Comparison of ENCODE assay signal across 9 cellular contexts in the genomic region with DNA sequence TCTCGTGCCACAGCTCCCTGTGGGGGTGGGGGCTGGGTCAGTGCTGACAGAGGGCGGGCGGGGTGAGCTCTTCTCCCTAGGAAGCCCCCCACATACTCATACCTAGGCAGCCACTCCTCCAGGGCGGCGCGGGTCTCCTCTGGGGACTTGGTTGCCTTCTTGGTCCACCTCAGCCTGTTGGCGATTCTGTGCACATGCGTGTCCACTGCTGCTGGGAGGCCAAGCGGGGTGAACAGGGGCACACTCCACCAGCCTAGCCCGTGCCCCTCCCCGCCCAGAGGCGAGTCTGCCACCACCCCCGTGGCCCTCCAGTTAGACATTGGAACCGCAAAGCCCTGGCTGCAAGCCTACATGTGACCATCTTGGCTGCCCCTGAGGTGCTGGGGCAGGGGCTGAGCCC. TPM values are rescaled to one million over a fixed set of nuclear protein-coding genes. Genes with fewer than 3 reads are reported as not detected.
DNase-seq lines count a peak whose midpoint lies in the region; ATAC-seq and TF ChIP-seq lines count a peak whose summit lies in the region.
"Had no signal": no experiment of that assay in that cellular context is flagged by ENCODE, and none has a peak within 500 bp of the region (broad histone marks: within the 10 kb centered on the region; RNA-seq: fewer than 3 reads in every experiment).

No MANE protein-coding gene starts in this region.

- no peak for DNase-seq in Panc1 (ENCODE audit: low read depth, low spot score)
- DNase-seq in left ventricle myocardium superior = peak; percentile 64
- no peak for DNase-seq in spleen
- no peak for DNase-seq in activated CD4-positive, alpha-beta memory T cell treated with anti-CD3 and anti-CD28 coated beads for 36 hours
- no peak for DNase-seq in stimulated activated naive B cell treated with anti-CD40 and anti-IgM and Interleukin-4, amounts not matched to agents 10 μg/mL and 1 μg/mL and 100 μg/mL, for 72 hours
- no peak for DNase-seq in HCEC 1CT
- DNase-seq: stimulated activated CD4-positive, alpha-beta T cell treated with anti-CD3 and anti-CD28 coated beads, Interleukin-4, amount 100 ng/mL, for 24 hours had no signal

- no peak overlapping the region for H3K4me3 ChIP-seq in Panc1 (ENCODE audit: low read depth in 2 of 2, low read length in 2 of 2)
- no peak overlapping the region for H3K4me3 ChIP-seq in spleen
- H3K4me3 ChIP-seq: thoracic aorta had no signal

- no peak overlapping the region for H3K27ac Mint-ChIP-seq in activated CD4-positive, alpha-beta memory T cell treated with anti-CD3 and anti-CD28 coated beads for 36 hours
- H3K27ac Mint-ChIP-seq in stimulated activated naive B cell treated with anti-CD40 and anti-IgM and Interleukin-4, amounts not matched to agents 10 μg/mL and 1 μg/mL and 100 μg/mL, for 72 hours = no peak overlapping the region

- BruUV-seq in Panc1 (replicated peaks; lab: Mats Ljungman, UMichigan) = no TSS peak

- H3K4me1 Mint-ChIP-seq in activated CD4-positive, alpha-beta memory T cell treated with anti-CD3 and anti-CD28 coated beads for 36 hours (ENCODE audit: low read depth) = no peaks in the 10 kb centered on the region
- H3K4me1 Mint-ChIP-seq in stimulated activated naive B cell treated with anti-CD40 and anti-IgM and Interleukin-4, amounts not matched to agents 10 μg/mL and 1 μg/mL and 100 μg/mL, for 72 hours = peaks cover 11 to 14% of the 10 kb centered on the region in 2 donors

- H3K27ac ChIP-seq in Panc1 (ENCODE audit: low read length) (peak overlapping the region; percentile 82), spleen (peak overlapping the region; percentile 41 to 85 (median 76))

- H3K27me3 Mint-ChIP-seq in activated CD4-positive, alpha-beta memory T cell treated with anti-CD3 and anti-CD28 coated beads for 36 hours = no peaks in the 10 kb centered on the region
- peaks cover 0 to 6% of the 10 kb centered on the region in 2 donors for H3K27me3 Mint-ChIP-seq in stimulated activated naive B cell treated with anti-CD40 and anti-IgM and Interleukin-4, amounts not matched to agents 10 μg/mL and 1 μg/mL and 100 μg/mL, for 72 hours

- no peak for TF ChIP-seq POLR2A in spleen (IDR thresholded peaks at IDR 0.05)

- TF ChIP-seq CTCF in Panc1 (IDR thresholded peaks at IDR 0.05) = no peak
- TF ChIP-seq CTCF in spleen (IDR thresholded peaks at IDR 0.05 in 8 of 11, conservative IDR thresholded peaks at IDR 0.05 in 3 of 11) = no peak

- no peaks in the 10 kb centered on the region for H3K36me3 ChIP-seq in Panc1 (ENCODE audit: control insufficient read depth, insufficient read depth, low read length)
- H3K36me3 ChIP-seq in spleen = peaks cover 0 to 40% (median 4%) of the 10 kb centered on the region in 6 donors

- POLR2A ChIA-PET in Panc1 (lab: Charles Lee) = interaction anchor here (0.9 kb wide), 1 partner anchor 112 kb away, joined by 8 read pairs; no protein-coding TSS in a partner anchor
- POLR2A ChIA-PET in activated CD4-positive, alpha-beta memory T cell treated with anti-CD3 and anti-CD28 coated beads for 36 hours (lab: Charles Lee) = no interaction called here

- WGBS in spleen, 5 donors = 72 to 91% (median 83%) methylated on average over 11 to 14 of the region's 14 CpGs

- H3K9me3 Mint-ChIP-seq in activated CD4-positive, alpha-beta memory T cell treated with anti-CD3 and anti-CD28 coated beads for 36 hours = no peaks in the 10 kb centered on the region
- H3K9me3 Mint-ChIP-seq in stimulated activated naive B cell treated with anti-CD40 and anti-IgM and Interleukin-4, amounts not matched to agents 10 μg/mL and 1 μg/mL and 100 μg/mL, for 72 hours = no peaks in the 10 kb centered on the region

- ATAC-seq in Panc1 = peak; percentile 9; the same call in 1 of the 2 replicates
- peak; percentile 0 for ATAC-seq in left ventricle myocardium superior
- no peak for ATAC-seq in stimulated activated naive B cell treated with anti-CD40 and anti-IgM and Interleukin-4, amounts not matched to agents 10 μg/mL and 1 μg/mL and 100 μg/mL, for 72 hours (replicated peaks)

- no peak overlapping the region for H3K4me3 Mint-ChIP-seq in activated CD4-positive, alpha-beta memory T cell treated with anti-CD3 and anti-CD28 coated beads for 36 hours
- H3K4me3 Mint-ChIP-seq in stimulated activated naive B cell treated with anti-CD40 and anti-IgM and Interleukin-4, amounts not matched to agents 10 μg/mL and 1 μg/mL and 100 μg/mL, for 72 hours = no peak overlapping the region

- intact Hi-C loops in Panc1 (cut with micrococcal nuclease; ENCODE audit: unreplicated experiment) (no loop called here), left ventricle myocardium superior (cut with micrococcal nuclease) (no loop called here), spleen (cut with DNase I; ENCODE audit: low total_unique reads) (no loop called here)
- intact Hi-C loops in activated CD4-positive, alpha-beta memory T cell treated with anti-CD3 and anti-CD28 coated beads for 36 hours (cut with micrococcal nuclease) = no loop called here

- in situ Hi-C loops in Panc1 (cut with HindIII; ENCODE audit: low pct_unique_long_range_greater_than_20kb, low sequenced_read_pairs) = no loop called here

- H3K36me3 Mint-ChIP-seq in activated CD4-positive, alpha-beta memory T cell treated with anti-CD3 and anti-CD28 coated beads for 36 hours = no peaks in the 10 kb centered on the region
- H3K36me3 Mint-ChIP-seq in stimulated activated naive B cell treated with anti-CD40 and anti-IgM and Interleukin-4, amounts not matched to agents 10 μg/mL and 1 μg/mL and 100 μg/mL, for 72 hours = peaks cover 4 to 8% of the 10 kb centered on the region in 2 donors

- H3K4me1 ChIP-seq in Panc1 (ENCODE audit: control insufficient read depth, insufficient read depth, low read length) (peaks cover 65% of the 10 kb centered on the region), spleen (peaks cover 51 to 100% (median 79%) of the 10 kb centered on the region in 6 donors)

- H3K27me3 ChIP-seq in Panc1 (ENCODE audit: control insufficient read depth, insufficient read depth, low read length) (no peaks in the 10 kb centered on the region), spleen (replicated peaks in 1 of 7) (peaks cover 0 to 7% (median 0%) of the 10 kb centered on the region in 7 donors)

- CTCF ChIA-PET in Panc1 (lab: Charles Lee) = interaction anchor here (0.7 kb wide), 1 partner anchor 271 kb away, joined by 3 read pairs; no protein-coding TSS in a partner anchor
- CTCF ChIA-PET in activated CD4-positive, alpha-beta memory T cell treated with anti-CD3 and anti-CD28 coated beads for 36 hours (lab: Charles Lee) = no interaction called here

- no peaks in the 10 kb centered on the region for H3K9me3 ChIP-seq in Panc1 (ENCODE audit: control insufficient read depth, insufficient read depth, low read depth, low read length)
- no peaks in the 10 kb centered on the region for H3K9me3 ChIP-seq in spleen
- H3K9me3 ChIP-seq: thoracic aorta had no signal

RNA-seq across cellular contexts. Expression of gene NTHL1, which starts 7.6 kb away (rescaled TPM):
- 39.8 TPM for total RNA-seq in Panc1 (2021; ENCODE audit: unreplicated experiment)
- 71.0 TPM for polyA plus RNA-seq in Panc1 (2012; ENCODE audit: insufficient read length)
- 22.7 TPM for total RNA-seq in left ventricle myocardium superior
- 10 to 100 TPM in 6 of 7 donors, 1 to 10 TPM in 1; 9.6 to 29.6 (median 20.0) TPM for total RNA-seq in spleen
- polyA plus RNA-seq in spleen = 10 to 100 TPM; 31.3 to 52.1 (median 37.0) TPM
- total RNA-seq in activated CD4-positive, alpha-beta memory T cell treated with anti-CD3 and anti-CD28 coated beads for 36 hours = 10 to 100 TPM; 24.3 to 26.2 TPM

RNA-seq across cellular contexts. Expression of gene TSC2, which starts 7.8 kb away (rescaled TPM):
- 115 TPM for total RNA-seq in Panc1 (2021; ENCODE audit: unreplicated experiment)
- 138 TPM for polyA plus RNA-seq in Panc1 (2012; ENCODE audit: insufficient read length)
- total RNA-seq in left ventricle myocardium superior = 83.0 TPM
- 100 to 1,000 TPM in 4 of 7 donors, 10 to 100 TPM in 3; 63.8 to 185 (median 103) TPM for total RNA-seq in spleen
- 10 to 100 TPM; 20.7 to 82.0 (median 53.3) TPM for polyA plus RNA-seq in spleen
- total RNA-seq in activated CD4-positive, alpha-beta memory T cell treated with anti-CD3 and anti-CD28 coated beads for 36 hours = 10 to 100 TPM; 56.6 to 63.9 TPM

RNA-seq across cellular contexts. Expression of gene NHERF2, which starts 13.3 kb away (rescaled TPM):
- total RNA-seq in Panc1 (2021; ENCODE audit: unreplicated experiment) (174 TPM), left ventricle myocardium superior (235 TPM), spleen (100 to 1,000 TPM in 4 of 7 donors, 10 to 100 TPM in 3; 62.4 to 179 (median 126) TPM)
- 287 TPM for polyA plus RNA-seq in Panc1 (2012; ENCODE audit: insufficient read length)
- 100 to 1,000 TPM in 1 of 3 donors, 10 to 100 TPM in 2; 64.6 to 218 (median 71.2) TPM for polyA plus RNA-seq in spleen
- 1 to 10 TPM; 1.1 to 1.4 TPM for total RNA-seq in activated CD4-positive, alpha-beta memory T cell treated with anti-CD3 and anti-CD28 coated beads for 36 hours

RNA-seq across cellular contexts. Expression of gene NPW, which starts 20.4 kb away (rescaled TPM):
- total RNA-seq in Panc1 (2021; ENCODE audit: unreplicated experiment) (15.3 TPM), left ventricle myocardium superior (not detected), spleen (1 to 10 TPM in 1 of 7 donors, under 1 TPM in 3, not detected in 3; 0.51 to 1.9 (median 0.89) TPM)
- polyA plus RNA-seq in Panc1 (2012; ENCODE audit: insufficient read length) = 42.9 TPM
- 1 to 10 TPM in 2 of 3 donors, under 1 TPM in 1; 0.30 to 2.5 (median 2.3) TPM for polyA plus RNA-seq in spleen
- total RNA-seq in activated CD4-positive, alpha-beta memory T cell treated with anti-CD3 and anti-CD28 coated beads for 36 hours = 1 to 10 TPM; 1.3 to 2.0 TPM
- total RNA-seq: thoracic aorta had no signal
- polyA plus RNA-seq: neural cell had no signal

RNA-seq across cellular contexts. Expression of gene ZNF598, which starts 30.4 kb away (rescaled TPM):
- 85.7 TPM for total RNA-seq in Panc1 (2021; ENCODE audit: unreplicated experiment)
- polyA plus RNA-seq in Panc1 (2012; ENCODE audit: insufficient read length) = 64.6 TPM
- total RNA-seq in left ventricle myocardium superior = 16.0 TPM
- total RNA-seq in spleen = 10 to 100 TPM; 34.6 to 56.2 (median 47.2) TPM
- 10 to 100 TPM; 21.8 to 45.5 (median 29.0) TPM for polyA plus RNA-seq in spleen
- 10 to 100 TPM; 67.2 to 67.6 TPM for total RNA-seq in activated CD4-positive, alpha-beta memory T cell treated with anti-CD3 and anti-CD28 coated beads for 36 hours

Comparison
In these comparisons a context has a peak if more than half of its experiments do, and no peak if none do; other contexts are left out.
1. ATAC-seq: peak in Panc1 (single experiment) and left ventricle myocardium superior (single experiment); none in stimulated activated naive B cell treated with anti-CD40 and anti-IgM and Interleukin-4, amounts not matched to agents 10 μg/mL and 1 μg/mL and 100 μg/mL, for 72 hours (0 of 2).
2. RNA of gene NHERF2, which starts 13.3 kb away (total RNA-seq): 235 TPM in left ventricle myocardium superior (single experiment), 174 TPM in Panc1 (single experiment) and 62.4 to 179 TPM in spleen; 1.1 to 1.4 TPM in activated CD4-positive, alpha-beta memory T cell treated with anti-CD3 and anti-CD28 coated beads for 36 hours; every median in the first group is over 10 times any median in the second.